In genomic region chr1:247331172-247331525, GRCh38 we compare ENCODE assay signal across 1 cellular context.
TF ChIP-seq lines count a peak whose summit lies in the region.

No MANE protein-coding gene starts in this region.

TF ChIP-seq in HepG2, 621 proteins besides CTCF, POLR2A, EP300 and RAD21 (continued from another document and continues in another):
- TF ChIP-seq ZNF142 (CRISPR knock-in tag; IDR thresholded peaks at IDR 0.05) (0 out of 2 replicates have a peak, but pooled peaks have one; percentile 14), HBP1 (CRISPR knock-in tag; IDR thresholded peaks at IDR 0.05; ENCODE audit: low read depth) (peak; percentile 50; the same call in 1 of the 2 replicates), KMT2B (CRISPR knock-in tag; IDR thresholded peaks at IDR 0.05) (peak; percentile 34; the same call in 1 of the 2 replicates), KLF9 (CRISPR knock-in tag; IDR thresholded peaks at IDR 0.05; ENCODE audit: low read depth) (no peak), ZNF17 (CRISPR knock-in tag; IDR thresholded peaks at IDR 0.05) (no peak), HDAC2 (CRISPR knock-in tag; IDR thresholded peaks at IDR 0.05) (no peak), CBFB (CRISPR knock-in tag; IDR thresholded peaks at IDR 0.05) (0 out of 2 replicates have a peak, but pooled peaks have one; percentile 50), HOXD1 (CRISPR knock-in tag; IDR thresholded peaks at IDR 0.05) (no peak), KDM6A (CRISPR knock-in tag; IDR thresholded peaks at IDR 0.05; ENCODE audit: low read depth) (no peak), MEF2D (CRISPR knock-in tag; IDR thresholded peaks at IDR 0.05) (peak; percentile 9; the same call in 1 of the 2 replicates), JDP2 (CRISPR knock-in tag; IDR thresholded peaks at IDR 0.05; ENCODE audit: borderline replicate concordance) (no peak; the same call in 1 of the 2 replicates), ZNF589 (CRISPR knock-in tag; conservative IDR thresholded peaks at IDR 0.05) (peak; percentile 57; the same call in 1 of the 2 replicates), ZNF781 (CRISPR knock-in tag; IDR thresholded peaks at IDR 0.05; ENCODE audit: borderline replicate concordance, not compliant biosample characterization) (no peak), SATB2 (CRISPR knock-in tag; IDR thresholded peaks at IDR 0.05) (no peak), ZNF317 (CRISPR knock-in tag; IDR thresholded peaks at IDR 0.05) (0 out of 2 replicates have a peak, but pooled peaks have one; percentile 43), ZFP41 (CRISPR knock-in tag; IDR thresholded peaks at IDR 0.05; ENCODE audit: borderline replicate concordance) (no peak), ZNF382 (CRISPR knock-in tag; IDR thresholded peaks at IDR 0.05; ENCODE audit: borderline replicate concordance) (no peak), ZNF543 (CRISPR knock-in tag; IDR thresholded peaks at IDR 0.05) (0 out of 2 replicates have a peak, but pooled peaks have one; percentile 36), ZNF138 (CRISPR knock-in tag; IDR thresholded peaks at IDR 0.05; ENCODE audit: low read depth) (no peak), CAMTA2 (CRISPR knock-in tag; IDR thresholded peaks at IDR 0.05; ENCODE audit: borderline replicate concordance) (peak; percentile 55; the same call in 1 of the 2 replicates), DBP (CRISPR knock-in tag; IDR thresholded peaks at IDR 0.05; ENCODE audit: not compliant biosample characterization) (no peak), ZNF3 (CRISPR knock-in tag; IDR thresholded peaks at IDR 0.05) (no peak), SNAI1 (CRISPR knock-in tag; IDR thresholded peaks at IDR 0.05; ENCODE audit: borderline replicate concordance) (no peak), CBX2 (IDR thresholded peaks at IDR 0.05; ENCODE audit: low read depth, low read length) (no peak), CBX2 (CRISPR knock-in tag; IDR thresholded peaks at IDR 0.05; ENCODE audit: low read depth) (no peak), RORA (CRISPR knock-in tag; IDR thresholded peaks at IDR 0.05) (no peak), SIX4 (CRISPR knock-in tag; IDR thresholded peaks at IDR 0.05) (no peak), KAT2B (IDR thresholded peaks at IDR 0.05; ENCODE audit: borderline replicate concordance, low read depth, low read length) (no peak), TRAFD1 (CRISPR knock-in tag; IDR thresholded peaks at IDR 0.05; ENCODE audit: borderline replicate concordance) (no peak), ZNF768 (CRISPR knock-in tag; IDR thresholded peaks at IDR 0.05) (no peak), AGO2 (optimal IDR thresholded peaks at IDR 0.05; ENCODE audit: low read depth, low read length) (peak; percentile 52), ZNF784 (CRISPR knock-in tag; IDR thresholded peaks at IDR 0.05; ENCODE audit: borderline replicate concordance) (no peak), UBTF (CRISPR knock-in tag; IDR thresholded peaks at IDR 0.05) (peak; percentile 75), ZNF724P (CRISPR knock-in tag; IDR thresholded peaks at IDR 0.05; ENCODE audit: borderline replicate concordance) (no peak), ZNF432 (CRISPR knock-in tag; IDR thresholded peaks at IDR 0.05; ENCODE audit: borderline replicate concordance) (no peak), ZSCAN30 (CRISPR knock-in tag; IDR thresholded peaks at IDR 0.05) (no peak), SP4 (CRISPR knock-in tag; IDR thresholded peaks at IDR 0.05) (peak; percentile 29)
- TF ChIP-seq, protein P1, sequence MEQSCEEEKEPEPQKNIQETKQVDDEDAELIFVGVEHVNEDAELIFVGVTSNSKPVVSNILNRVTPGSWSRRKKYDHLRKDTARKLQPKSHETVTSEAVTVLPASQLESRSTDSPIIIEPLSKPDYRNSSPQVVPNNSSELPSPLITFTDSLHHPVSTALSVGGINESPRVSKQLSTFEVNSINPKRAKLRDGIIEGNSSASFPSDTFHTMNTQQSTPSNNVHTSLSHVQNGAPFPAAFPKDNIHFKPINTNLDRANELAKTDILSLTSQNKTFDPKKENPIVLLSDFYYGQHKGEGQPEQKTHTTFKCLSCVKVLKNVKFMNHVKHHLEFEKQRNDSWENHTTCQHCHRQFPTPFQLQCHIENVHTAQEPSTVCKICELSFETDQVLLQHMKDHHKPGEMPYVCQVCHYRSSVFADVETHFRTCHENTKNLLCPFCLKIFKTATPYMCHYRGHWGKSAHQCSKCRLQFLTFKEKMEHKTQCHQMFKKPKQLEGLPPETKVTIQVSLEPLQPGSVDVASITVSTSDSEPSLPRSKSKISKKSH (CRISPR knock-in tag; IDR thresholded peaks at IDR 0.05; ENCODE audit: borderline replicate concordance), result no peak
- TF ChIP-seq, protein P2, sequence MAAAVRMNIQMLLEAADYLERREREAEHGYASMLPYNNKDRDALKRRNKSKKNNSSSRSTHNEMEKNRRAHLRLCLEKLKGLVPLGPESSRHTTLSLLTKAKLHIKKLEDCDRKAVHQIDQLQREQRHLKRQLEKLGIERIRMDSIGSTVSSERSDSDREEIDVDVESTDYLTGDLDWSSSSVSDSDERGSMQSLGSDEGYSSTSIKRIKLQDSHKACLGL (CRISPR knock-in tag; IDR thresholded peaks at IDR 0.05), result no peak
- TF ChIP-seq, protein P3, sequence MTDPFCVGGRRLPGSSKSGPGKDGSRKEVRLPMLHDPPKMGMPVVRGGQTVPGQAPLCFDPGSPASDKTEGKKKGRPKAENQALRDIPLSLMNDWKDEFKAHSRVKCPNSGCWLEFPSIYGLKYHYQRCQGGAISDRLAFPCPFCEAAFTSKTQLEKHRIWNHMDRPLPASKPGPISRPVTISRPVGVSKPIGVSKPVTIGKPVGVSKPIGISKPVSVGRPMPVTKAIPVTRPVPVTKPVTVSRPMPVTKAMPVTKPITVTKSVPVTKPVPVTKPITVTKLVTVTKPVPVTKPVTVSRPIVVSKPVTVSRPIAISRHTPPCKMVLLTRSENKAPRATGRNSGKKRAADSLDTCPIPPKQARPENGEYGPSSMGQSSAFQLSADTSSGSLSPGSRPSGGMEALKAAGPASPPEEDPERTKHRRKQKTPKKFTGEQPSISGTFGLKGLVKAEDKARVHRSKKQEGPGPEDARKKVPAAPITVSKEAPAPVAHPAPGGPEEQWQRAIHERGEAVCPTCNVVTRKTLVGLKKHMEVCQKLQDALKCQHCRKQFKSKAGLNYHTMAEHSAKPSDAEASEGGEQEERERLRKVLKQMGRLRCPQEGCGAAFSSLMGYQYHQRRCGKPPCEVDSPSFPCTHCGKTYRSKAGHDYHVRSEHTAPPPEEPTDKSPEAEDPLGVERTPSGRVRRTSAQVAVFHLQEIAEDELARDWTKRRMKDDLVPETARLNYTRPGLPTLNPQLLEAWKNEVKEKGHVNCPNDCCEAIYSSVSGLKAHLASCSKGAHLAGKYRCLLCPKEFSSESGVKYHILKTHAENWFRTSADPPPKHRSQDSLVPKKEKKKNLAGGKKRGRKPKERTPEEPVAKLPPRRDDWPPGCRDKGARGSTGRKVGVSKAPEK (CRISPR knock-in tag; IDR thresholded peaks at IDR 0.05; ENCODE audit: borderline replicate concordance), result no peak
- TF ChIP-seq, protein P4, sequence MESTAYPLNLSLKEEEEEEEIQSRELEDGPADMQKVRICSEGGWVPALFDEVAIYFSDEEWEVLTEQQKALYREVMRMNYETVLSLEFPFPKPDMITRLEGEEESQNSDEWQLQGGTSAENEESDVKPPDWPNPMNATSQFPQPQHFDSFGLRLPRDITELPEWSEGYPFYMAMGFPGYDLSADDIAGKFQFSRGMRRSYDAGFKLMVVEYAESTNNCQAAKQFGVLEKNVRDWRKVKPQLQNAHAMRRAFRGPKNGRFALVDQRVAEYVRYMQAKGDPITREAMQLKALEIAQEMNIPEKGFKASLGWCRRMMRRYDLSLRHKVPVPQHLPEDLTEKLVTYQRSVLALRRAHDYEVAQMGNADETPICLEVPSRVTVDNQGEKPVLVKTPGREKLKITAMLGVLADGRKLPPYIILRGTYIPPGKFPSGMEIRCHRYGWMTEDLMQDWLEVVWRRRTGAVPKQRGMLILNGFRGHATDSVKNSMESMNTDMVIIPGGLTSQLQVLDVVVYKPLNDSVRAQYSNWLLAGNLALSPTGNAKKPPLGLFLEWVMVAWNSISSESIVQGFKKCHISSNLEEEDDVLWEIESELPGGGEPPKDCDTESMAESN (CRISPR knock-in tag; conservative IDR thresholded peaks at IDR 0.05), result peak; percentile 64; the same call in 1 of the 2 replicates
